18 cellular contexts compared by ENCODE assay signal in the genomic region with DNA sequence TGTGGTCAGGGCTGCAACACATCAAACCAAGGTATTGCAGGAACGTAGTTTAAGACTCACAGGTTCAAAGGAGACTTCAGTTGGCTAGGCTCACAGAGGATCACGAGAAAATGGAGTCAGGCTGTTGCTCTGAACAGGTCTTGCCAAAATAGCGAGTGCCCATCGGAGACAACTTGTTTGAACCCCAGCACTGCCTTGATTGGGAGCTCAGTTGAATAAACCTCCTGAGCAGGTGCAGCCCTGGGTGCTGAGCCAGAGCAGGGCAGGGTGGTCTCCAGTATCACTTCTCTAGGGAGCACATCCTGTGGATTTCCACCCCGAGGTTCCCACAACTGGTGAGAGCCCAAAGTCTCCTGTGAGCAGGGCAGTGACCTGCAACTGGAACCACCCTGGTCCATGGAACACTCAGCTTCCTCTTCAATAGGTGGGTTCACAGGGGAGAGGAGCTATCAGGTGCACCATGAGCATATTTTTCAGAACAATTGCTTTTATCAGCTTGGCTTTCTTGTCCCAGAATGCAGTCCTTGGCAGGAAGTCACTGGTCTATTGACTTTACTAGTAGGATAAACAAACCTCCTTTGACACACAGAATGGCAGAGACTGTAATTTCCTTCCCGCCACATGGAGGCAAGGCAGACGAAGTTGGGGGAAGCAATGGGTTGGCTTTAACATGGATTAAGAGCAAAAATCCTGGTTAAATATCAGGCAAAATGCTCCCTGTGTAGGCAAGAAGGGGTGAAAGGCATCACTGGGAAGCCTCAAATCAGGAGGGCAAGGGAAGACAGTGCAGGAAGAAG.
DNase-seq lines count a peak whose midpoint lies in the region; ATAC-seq and TF ChIP-seq lines count a peak whose summit lies in the region.
"Had no signal": no experiment of that assay in that cellular context is flagged by ENCODE, and none has a peak within 500 bp of the region (broad histone marks: within the 10 kb centered on the region; RNA-seq: fewer than 3 reads in every experiment).

No MANE protein-coding gene starts in this region.

- intact Hi-C loops in prostate gland (cut with DNase I), result no loop called here

- no peaks in the 10 kb centered on the region for H3K27me3 ChIP-seq in prostate gland (replicated peaks; ENCODE audit: insufficient read depth)

- H3K4me3 ChIP-seq in prostate gland, result no peak overlapping the region
- H3K4me3 ChIP-seq: SJSA1 had no signal

- no peaks in the 10 kb centered on the region for H3K36me3 ChIP-seq in prostate gland
- H3K36me3 ChIP-seq: SJSA1 had no signal

- H3K27ac ChIP-seq in VCaP (peak overlapping the region; percentile 69), prostate gland (no peak overlapping the region), caudate nucleus (ENCODE audit: low read depth, low read length) (no peak overlapping the region)
- H3K27ac ChIP-seq: KMS-11, RWPE1, SJSA1 had no signal

- TF ChIP-seq CTCF in VCaP (conservative IDR thresholded peaks at IDR 0.05) (no peak), prostate gland (IDR thresholded peaks at IDR 0.05) (peak in 1 of 4 experiments; percentile 10)

- DNase-seq in HT-29 (ENCODE audit: low spot score) (peak; percentile 86), left lobe of liver (ENCODE audit: low spot score) (no peak), prostate gland (ENCODE audit: low spot score) (peak; percentile 69), glomerular visceral epithelial cell (ENCODE audit: extremely low spot score) (no peak), caudate nucleus (lab: John Stamatoyannopoulos, UW) (no peak), nucleus accumbens (lab: John Stamatoyannopoulos, UW) (no peak)
- DNase-seq: ACHN; CD4-positive, alpha-beta memory T cell; NCI-H1417 treated with DMSO at 0.1 percent for 48 hours; NCI-H2081; NCI-H524; NK-92 treated with Interleukin-12 subunit alpha and Interleukin-12 subunit beta, amount 100 ng/mL, for 24 hours; OCI-M1 had no signal

- 55% methylated on average over 7 of the region's 7 CpGs for WGBS in prostate gland

- ATAC-seq in left lobe of liver (peak; percentile 68), HG03378 (IDR thresholded peaks at IDR 0.05; ENCODE audit: unreplicated experiment) (no peak)

- no peak for TF ChIP-seq POLR2A in prostate gland (IDR thresholded peaks at IDR 0.05)

- no peaks in the 10 kb centered on the region for H3K9me3 ChIP-seq in prostate gland

- H3K4me1 ChIP-seq in prostate gland (replicated peaks), result no peaks in the 10 kb centered on the region

Comparison
In these comparisons a context has a peak if more than half of its experiments do, and no peak if none do; other contexts are left out.
1. DNase-seq: peak in HT-29 (single experiment) and prostate gland (single experiment); none in left lobe of liver (single experiment), glomerular visceral epithelial cell (single experiment), caudate nucleus (0 of 61) and nucleus accumbens (0 of 56).